In the genomic region with DNA sequence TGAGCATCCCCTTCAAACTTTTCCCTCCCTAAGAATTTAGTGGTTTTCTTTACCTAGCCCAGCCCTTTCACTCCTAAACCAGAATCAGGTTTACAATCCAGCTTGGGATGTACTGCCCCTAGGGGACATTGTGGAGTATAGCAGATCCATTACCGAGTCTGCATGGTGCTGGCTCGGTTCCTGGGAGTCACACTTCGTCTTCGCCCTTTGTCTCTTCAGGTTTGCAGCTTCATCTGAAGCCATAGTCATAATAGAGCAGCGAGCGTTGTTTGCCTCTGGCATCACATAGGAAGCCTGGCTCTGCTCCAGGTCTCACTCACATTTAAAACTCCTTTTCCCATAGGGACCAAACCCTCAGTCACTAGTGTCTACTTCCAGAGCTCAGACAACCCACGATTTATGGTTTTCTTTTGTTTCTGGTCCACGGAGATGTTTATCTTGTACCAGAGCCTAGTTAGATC, we compare ENCODE assay signal across 8 cellular contexts. TPM values are rescaled to one million over a fixed set of nuclear protein-coding genes. Genes with fewer than 3 reads are reported as not detected.
A peak's percentile ranks its signal among the peaks of the same experiment; 100 is the strongest.
DNase-seq lines count a peak whose midpoint lies in the region; ATAC-seq, FAIRE-seq and TF ChIP-seq lines count a peak whose summit lies in the region.

No MANE protein-coding gene starts in this region.

- H3K9me3 ChIP-seq in OCI-LY1 (ENCODE audit: low read length) = no peaks in the 10 kb centered on the region

- no peaks in the 10 kb centered on the region for H3K36me3 ChIP-seq in OCI-LY1 (ENCODE audit: insufficient read depth, low read length)

- H2AFZ ChIP-seq in OCI-LY1 (ENCODE audit: low read length) = no peak overlapping the region

- no peaks in the 10 kb centered on the region for H3F3A ChIP-seq in OCI-LY1 (ENCODE audit: insufficient read depth, low read length)

- peak; percentile 60 for FAIRE-seq in HTR-8/SVneo (lab: Jason Lieb, UNC)

- peaks cover 0 to 1% of the 10 kb centered on the region in 2 donors for H3K9me3 Mint-ChIP-seq in effector memory CD8-positive, alpha-beta T cell
- H3K9me3 Mint-ChIP-seq in mesothelial cell of epicardium = peaks cover 4% of the 10 kb centered on the region

- H4K20me1 ChIP-seq in OCI-LY1 (ENCODE audit: insufficient read depth, low read length) = no peaks in the 10 kb centered on the region

- no peaks in the 10 kb centered on the region for H3K79me2 ChIP-seq in OCI-LY1 (ENCODE audit: insufficient read depth, low read length)

- ATAC-seq in GM21825 (IDR thresholded peaks at IDR 0.05; ENCODE audit: unreplicated experiment) = peak; percentile 97
- ATAC-seq in effector memory CD8-positive, alpha-beta T cell (replicated peaks) = peak; percentile 32

- no peaks in the 10 kb centered on the region for H3K4me1 ChIP-seq in OCI-LY1 (ENCODE audit: insufficient read depth, low read length, severe bottlenecking)

- no peak overlapping the region for H3K4me3 Mint-ChIP-seq in effector memory CD8-positive, alpha-beta T cell
- peak overlapping the region; percentile 1 for H3K4me3 Mint-ChIP-seq in mesothelial cell of epicardium

- H3K9me2 ChIP-seq in OCI-LY1 (ENCODE audit: low read depth, low read length) = no peaks in the 10 kb centered on the region

- H3K4me3 ChIP-seq in OCI-LY1 (ENCODE audit: low read depth, low read length, poor library complexity, severe bottlenecking) = no peak overlapping the region

- peak; percentile 6 for DNase-seq in activated CD4-positive, alpha-beta T cell treated with anti-CD3 and anti-CD28 coated beads for 48 hours
- DNase-seq in activated CD4-positive, alpha-beta T cell treated with anti-CD3 and anti-CD28 coated beads, Interleukin-2, amount 50 U/mL, for 4 hours = no peak
- DNase-seq in HTR-8/SVneo (ENCODE audit: insufficient read length, low spot score) (peak; percentile 62), mesothelial cell of epicardium (ENCODE audit: low spot score in 2 of 2, unreplicated experiment in 2 of 2) (peak; percentile 31 to 63), UCSD-AML1 (lab: John Stamatoyannopoulos, UW; ENCODE audit: unreplicated experiment) (no peak)
- DNase-seq in effector memory CD8-positive, alpha-beta T cell = no peak

- no peak overlapping the region for H3K27ac ChIP-seq in OCI-LY1 (ENCODE audit: low read depth, low read length, poor library complexity, severe bottlenecking)

- no peak overlapping the region for H3K4me2 ChIP-seq in OCI-LY1 (ENCODE audit: low read length)

- peaks cover 10 to 28% of the 10 kb centered on the region in 2 donors for H3K27me3 Mint-ChIP-seq in effector memory CD8-positive, alpha-beta T cell
- no peaks in the 10 kb centered on the region for H3K27me3 Mint-ChIP-seq in mesothelial cell of epicardium (ENCODE audit: low read depth)

- H3K4me1 Mint-ChIP-seq in effector memory CD8-positive, alpha-beta T cell (ENCODE audit: low read depth in 2 of 2) = peaks cover 4 to 7% of the 10 kb centered on the region in 2 donors
- peaks cover 54% of the 10 kb centered on the region for H3K4me1 Mint-ChIP-seq in mesothelial cell of epicardium

- H3K9ac ChIP-seq in OCI-LY1 (ENCODE audit: low read length) = no peak overlapping the region

- H3K27ac Mint-ChIP-seq in effector memory CD8-positive, alpha-beta T cell = no peak overlapping the region
- peak overlapping the region; percentile 52 for H3K27ac Mint-ChIP-seq in mesothelial cell of epicardium

- TF ChIP-seq CTCF in OCI-LY1 (IDR thresholded peaks at IDR 0.05; ENCODE audit: low read length) (peak; percentile 75), mesothelial cell of epicardium (IDR thresholded peaks at IDR 0.05; ENCODE audit: unreplicated experiment) (peak; percentile 74)

- no peaks in the 10 kb centered on the region for H3K27me3 ChIP-seq in OCI-LY1 (ENCODE audit: insufficient read depth, low read length)

- H3K36me3 Mint-ChIP-seq in effector memory CD8-positive, alpha-beta T cell (ENCODE audit: insufficient read depth) = no peaks in the 10 kb centered on the region
- H3K36me3 Mint-ChIP-seq in mesothelial cell of epicardium = peaks cover 2% of the 10 kb centered on the region

RNA-seq across cellular contexts. Expression of a gene that starts 16.8 kb away (rescaled TPM):
- total RNA-seq in mesothelial cell of epicardium = 16.2 to 17.4 TPM (median 16.6 TPM) in 3 replicates

Comparison
In these comparisons a context has a peak if more than half of its experiments do, and no peak if none do; other contexts are left out.
1. DNase-seq: peak in activated CD4-positive, alpha-beta T cell treated with anti-CD3 and anti-CD28 coated beads for 48 hours (single experiment), HTR-8/SVneo (single experiment) and mesothelial cell of epicardium (2 of 2); none in activated CD4-positive, alpha-beta T cell treated with anti-CD3 and anti-CD28 coated beads, Interleukin-2, amount 50 U/mL, for 4 hours (0 of 2), effector memory CD8-positive, alpha-beta T cell (0 of 3) and UCSD-AML1 (single experiment).